In the genomic region with DNA sequence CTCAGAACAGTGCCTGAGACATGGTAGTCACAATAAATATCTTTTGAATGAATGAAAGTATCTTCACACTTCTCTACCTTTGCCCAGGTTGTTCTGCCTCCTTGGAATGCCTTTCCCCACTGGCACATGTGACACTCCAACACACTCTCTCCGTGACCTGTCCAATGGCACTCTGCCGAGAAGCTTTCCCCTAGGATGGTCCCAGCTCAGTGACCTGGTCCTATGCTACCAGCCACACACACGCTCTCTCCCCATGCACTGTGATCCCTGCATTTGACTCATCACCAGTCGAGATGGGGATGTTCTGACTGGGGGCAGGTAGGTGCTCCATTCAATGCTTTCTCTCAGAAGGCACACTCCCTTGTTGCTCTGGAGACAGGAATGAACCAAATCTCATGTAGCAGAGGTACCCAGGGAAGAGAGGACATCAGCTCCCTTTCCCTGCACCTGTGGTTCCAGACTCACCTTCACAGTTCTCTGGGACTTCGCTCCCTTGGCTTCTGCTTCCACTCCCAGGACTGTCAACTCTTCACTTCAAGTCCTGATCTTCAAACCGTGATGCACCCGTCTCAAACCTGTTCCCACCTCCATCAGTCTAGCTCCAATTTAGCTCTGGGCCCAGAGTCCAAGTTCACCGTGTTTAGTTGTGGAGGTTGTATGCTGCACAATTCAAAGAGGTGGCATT, we compare ENCODE assay signal across 30 cellular contexts. TPM values are rescaled to one million over a fixed set of nuclear protein-coding genes. Genes with fewer than 3 reads are reported as not detected.
"Had no signal": no experiment of that assay in that cellular context is flagged by ENCODE, and none has a peak within 500 bp of the region (broad histone marks: within the 10 kb centered on the region; RNA-seq: fewer than 3 reads in every experiment).

No MANE protein-coding gene starts in this region.

- DNase-seq: activated CD4-positive, alpha-beta T cell treated with anti-CD3 and anti-CD28 coated beads for 1 hour; activated CD4-positive, alpha-beta T cell treated with anti-CD3 and anti-CD28 coated beads, Interleukin-2, amount 10 ng/mL, durations not matched to agents 7 days and 5 days; activated CD8-positive, alpha-beta T cell treated with anti-CD3 and anti-CD28 coated beads, Interleukin-2, amount 10 ng/mL, durations not matched to agents 7 days and 5 days; activated T-cell treated with anti-CD3 and anti-CD28 coated beads, Interleukin-2, amount 50 U/mL, for 48 hours; effector memory CD4-positive, alpha-beta T cell; erythroblast; gastrocnemius medialis; glutamatergic neuron; left colon; natural killer cell; posterior cingulate gyrus; SK-N-SH; stimulated activated CD4-positive, alpha-beta T cell treated with anti-CD3 and anti-CD28 coated beads, Interleukin-12 subunit alpha, Interleukin-12 subunit beta, amount 100 ng/mL, for 4 hours; stimulated activated CD4-positive, alpha-beta T cell treated with anti-CD3 and anti-CD28 coated beads, Interleukin-4, amount 100 ng/mL, for 1 hour; stimulated activated naive CD8-positive, alpha-beta T cell treated with anti-CD3 and anti-CD28 coated beads, Interleukin-15, Interleukin-2, amounts not matched to agents 100 U/mL and 50 U/mL, for 24 hours; T-helper 17 cell; T1000; testis; transverse colon had no signal

- H3K27ac ChIP-seq: breast epithelium, gastrocnemius medialis, right lobe of liver, testis, transverse colon, vagina had no signal

- H3K4me1 Mint-ChIP-seq: activated CD4-positive, alpha-beta T cell treated with anti-CD3 and anti-CD28 coated beads, Interleukin-2, amount 10 ng/mL, durations not matched to agents 7 days and 5 days; central memory CD8-positive, alpha-beta T cell; natural killer cell; T-helper 17 cell had no signal

- H3K4me1 ChIP-seq: breast epithelium, gastrocnemius medialis, right lobe of liver, testis, transverse colon, vagina had no signal

- H3K9me3 Mint-ChIP-seq: activated CD4-positive, alpha-beta T cell treated with anti-CD3 and anti-CD28 coated beads, Interleukin-2, amount 10 ng/mL, durations not matched to agents 7 days and 5 days; activated naive CD4-positive, alpha-beta T cell treated with anti-CD3 and anti-CD28 coated beads, Interleukin-2, amount 50 U/mL, for 72 hours; activated T-helper 2 cell treated with anti-CD3 and anti-CD28 coated beads, Interferon-gamma antibody, Interleukin-2, Interleukin-4, amounts not matched to agents 10 μg/mL and 5 μg/mL and 100 μg/mL, durations not matched to agents 14 hours and 24 hours and 36 hours; central memory CD8-positive, alpha-beta T cell; natural killer cell had no signal

- H3K4me3 ChIP-seq: breast epithelium, gastrocnemius medialis, right lobe of liver, testis, transverse colon, vagina had no signal

- H3K36me3 Mint-ChIP-seq: activated naive CD4-positive, alpha-beta T cell treated with anti-CD3 and anti-CD28 coated beads, Interleukin-2, amount 50 U/mL, for 72 hours; natural killer cell had no signal

- H3K9me3 ChIP-seq: breast epithelium, gastrocnemius medialis, right lobe of liver, SK-N-SH, testis, transverse colon, vagina had no signal

- H3K36me3 ChIP-seq: breast epithelium, gastrocnemius medialis, right lobe of liver, transverse colon, vagina had no signal

- H3K4me3 Mint-ChIP-seq: activated CD4-positive, alpha-beta T cell treated with anti-CD3 and anti-CD28 coated beads, Interleukin-2, amount 10 ng/mL, durations not matched to agents 7 days and 5 days; activated CD8-positive, alpha-beta T cell treated with anti-CD3 and anti-CD28 coated beads, Interleukin-2, amount 10 ng/mL, durations not matched to agents 7 days and 5 days; central memory CD8-positive, alpha-beta T cell; natural killer cell; T-helper 17 cell had no signal

- H3K27me3 ChIP-seq: breast epithelium, gastrocnemius medialis, right lobe of liver, testis, transverse colon, vagina had no signal

- FAIRE-seq: colon, keratinocyte had no signal

- H3K27ac Mint-ChIP-seq: activated CD4-positive, alpha-beta T cell treated with anti-CD3 and anti-CD28 coated beads, Interleukin-2, amount 10 ng/mL, durations not matched to agents 7 days and 5 days; activated CD8-positive, alpha-beta T cell treated with anti-CD3 and anti-CD28 coated beads, Interleukin-2, amount 10 ng/mL, durations not matched to agents 7 days and 5 days; activated naive CD4-positive, alpha-beta T cell treated with anti-CD3 and anti-CD28 coated beads, Interleukin-2, amount 50 U/mL, for 72 hours; activated T-helper 2 cell treated with anti-CD3 and anti-CD28 coated beads, Interferon-gamma antibody, Interleukin-2, Interleukin-4, amounts not matched to agents 10 μg/mL and 5 μg/mL and 100 μg/mL, durations not matched to agents 14 hours and 24 hours and 36 hours; natural killer cell; T-helper 17 cell had no signal

- ATAC-seq: activated CD8-positive, alpha-beta T cell treated with anti-CD3 and anti-CD28 coated beads, Interleukin-2, amount 10 ng/mL, durations not matched to agents 7 days and 5 days; activated naive CD4-positive, alpha-beta T cell treated with anti-CD3 and anti-CD28 coated beads, Interleukin-2, amount 50 U/mL, for 72 hours; gastrocnemius medialis; left colon; natural killer cell; right lobe of liver; stimulated activated naive CD8-positive, alpha-beta T cell treated with anti-CD3 and anti-CD28 coated beads, Interleukin-15, Interleukin-2, amounts not matched to agents 100 U/mL and 50 U/mL, for 24 hours; T-helper 17 cell had no signal

- H3K27me3 Mint-ChIP-seq: activated CD4-positive, alpha-beta T cell treated with anti-CD3 and anti-CD28 coated beads, Interleukin-2, amount 10 ng/mL, durations not matched to agents 7 days and 5 days had no signal

RNA-seq across cellular contexts. Expression of a gene that starts 30.7 kb away (rescaled TPM):
- total RNA-seq: activated CD4-positive, alpha-beta T cell treated with anti-CD3 and anti-CD28 coated beads, Interleukin-2, amount 10 ng/mL, durations not matched to agents 7 days and 5 days; activated CD8-positive, alpha-beta T cell treated with anti-CD3 and anti-CD28 coated beads, Interleukin-2, amount 10 ng/mL, durations not matched to agents 7 days and 5 days; activated naive CD4-positive, alpha-beta T cell treated with anti-CD3 and anti-CD28 coated beads, Interleukin-2, amount 50 U/mL, for 72 hours; activated T-helper 2 cell treated with anti-CD3 and anti-CD28 coated beads, Interferon-gamma antibody, Interleukin-2, Interleukin-4, amounts not matched to agents 10 μg/mL and 5 μg/mL and 100 μg/mL, durations not matched to agents 14 hours and 24 hours and 36 hours; breast epithelium; dermis microvascular lymphatic vessel endothelial cell; left colon; natural killer cell; omental fat pad; right lobe of liver; skeletal muscle tissue; T-helper 17 cell; transverse colon; vagina had no signal
